In the genomic region with DNA sequence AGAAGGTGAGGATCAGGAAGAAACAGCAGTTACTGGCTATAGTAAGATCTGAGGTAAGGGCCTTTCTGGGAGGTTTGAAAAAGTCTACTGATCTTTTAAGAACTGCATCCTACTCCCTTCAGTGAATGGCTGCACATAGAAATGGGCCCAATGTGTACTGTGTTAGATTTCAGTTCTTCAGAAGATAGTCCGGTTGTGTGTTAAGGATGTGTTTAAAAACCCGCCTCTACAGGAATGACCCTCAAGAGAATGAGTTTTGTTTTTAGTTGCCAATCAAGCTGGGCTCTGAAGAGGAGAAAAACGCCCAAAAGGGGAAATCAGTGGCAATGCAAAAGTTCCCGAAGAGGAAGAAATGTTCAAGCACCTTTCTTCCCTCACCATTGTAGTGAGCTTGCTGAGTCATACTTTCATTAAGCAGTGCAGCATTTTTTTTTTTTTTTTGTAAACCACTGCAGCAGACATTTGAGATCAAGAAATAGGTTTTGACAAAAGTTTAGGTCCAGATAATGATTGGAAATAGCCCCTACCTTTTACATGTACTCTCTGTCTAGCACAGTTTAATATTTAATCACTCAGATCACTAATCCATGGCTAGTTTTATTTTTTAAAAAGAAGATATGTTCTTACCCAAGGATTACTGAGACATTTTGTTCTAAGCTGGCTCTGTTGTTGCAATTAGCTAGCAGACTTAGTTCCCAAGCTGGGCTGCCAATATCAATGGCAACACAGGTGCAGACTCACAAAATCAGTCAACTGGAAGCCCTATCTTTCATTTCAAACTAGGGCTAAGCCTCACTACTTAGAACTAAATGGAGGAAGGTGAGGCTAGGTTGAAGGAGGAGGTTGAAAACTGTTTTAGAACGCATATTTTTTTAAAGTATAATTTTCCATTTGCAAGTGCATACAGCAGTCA, we compare ENCODE assay signal across 1 cellular context.
TF ChIP-seq lines count a peak whose summit lies in the region.

No MANE protein-coding gene starts in this region.

TF ChIP-seq in GM23338, 12 proteins besides CTCF, POLR2A, EP300 and RAD21 (continued from another document):
- TF ChIP-seq, protein P1, sequence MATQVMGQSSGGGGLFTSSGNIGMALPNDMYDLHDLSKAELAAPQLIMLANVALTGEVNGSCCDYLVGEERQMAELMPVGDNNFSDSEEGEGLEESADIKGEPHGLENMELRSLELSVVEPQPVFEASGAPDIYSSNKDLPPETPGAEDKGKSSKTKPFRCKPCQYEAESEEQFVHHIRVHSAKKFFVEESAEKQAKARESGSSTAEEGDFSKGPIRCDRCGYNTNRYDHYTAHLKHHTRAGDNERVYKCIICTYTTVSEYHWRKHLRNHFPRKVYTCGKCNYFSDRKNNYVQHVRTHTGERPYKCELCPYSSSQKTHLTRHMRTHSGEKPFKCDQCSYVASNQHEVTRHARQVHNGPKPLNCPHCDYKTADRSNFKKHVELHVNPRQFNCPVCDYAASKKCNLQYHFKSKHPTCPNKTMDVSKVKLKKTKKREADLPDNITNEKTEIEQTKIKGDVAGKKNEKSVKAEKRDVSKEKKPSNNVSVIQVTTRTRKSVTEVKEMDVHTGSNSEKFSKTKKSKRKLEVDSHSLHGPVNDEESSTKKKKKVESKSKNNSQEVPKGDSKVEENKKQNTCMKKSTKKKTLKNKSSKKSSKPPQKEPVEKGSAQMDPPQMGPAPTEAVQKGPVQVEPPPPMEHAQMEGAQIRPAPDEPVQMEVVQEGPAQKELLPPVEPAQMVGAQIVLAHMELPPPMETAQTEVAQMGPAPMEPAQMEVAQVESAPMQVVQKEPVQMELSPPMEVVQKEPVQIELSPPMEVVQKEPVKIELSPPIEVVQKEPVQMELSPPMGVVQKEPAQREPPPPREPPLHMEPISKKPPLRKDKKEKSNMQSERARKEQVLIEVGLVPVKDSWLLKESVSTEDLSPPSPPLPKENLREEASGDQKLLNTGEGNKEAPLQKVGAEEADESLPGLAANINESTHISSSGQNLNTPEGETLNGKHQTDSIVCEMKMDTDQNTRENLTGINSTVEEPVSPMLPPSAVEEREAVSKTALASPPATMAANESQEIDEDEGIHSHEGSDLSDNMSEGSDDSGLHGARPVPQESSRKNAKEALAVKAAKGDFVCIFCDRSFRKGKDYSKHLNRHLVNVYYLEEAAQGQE (IDR thresholded peaks at IDR 0.05; ENCODE audit: unreplicated experiment), result no peak
- TF ChIP-seq ZNF331 (CRISPR knock-in tag; IDR thresholded peaks at IDR 0.05; ENCODE audit: low read depth), result no peak
TF ChIP-seq in GM23338: peak in this region for 0.
